8 cellular contexts compared by ENCODE assay signal in the genomic region with DNA sequence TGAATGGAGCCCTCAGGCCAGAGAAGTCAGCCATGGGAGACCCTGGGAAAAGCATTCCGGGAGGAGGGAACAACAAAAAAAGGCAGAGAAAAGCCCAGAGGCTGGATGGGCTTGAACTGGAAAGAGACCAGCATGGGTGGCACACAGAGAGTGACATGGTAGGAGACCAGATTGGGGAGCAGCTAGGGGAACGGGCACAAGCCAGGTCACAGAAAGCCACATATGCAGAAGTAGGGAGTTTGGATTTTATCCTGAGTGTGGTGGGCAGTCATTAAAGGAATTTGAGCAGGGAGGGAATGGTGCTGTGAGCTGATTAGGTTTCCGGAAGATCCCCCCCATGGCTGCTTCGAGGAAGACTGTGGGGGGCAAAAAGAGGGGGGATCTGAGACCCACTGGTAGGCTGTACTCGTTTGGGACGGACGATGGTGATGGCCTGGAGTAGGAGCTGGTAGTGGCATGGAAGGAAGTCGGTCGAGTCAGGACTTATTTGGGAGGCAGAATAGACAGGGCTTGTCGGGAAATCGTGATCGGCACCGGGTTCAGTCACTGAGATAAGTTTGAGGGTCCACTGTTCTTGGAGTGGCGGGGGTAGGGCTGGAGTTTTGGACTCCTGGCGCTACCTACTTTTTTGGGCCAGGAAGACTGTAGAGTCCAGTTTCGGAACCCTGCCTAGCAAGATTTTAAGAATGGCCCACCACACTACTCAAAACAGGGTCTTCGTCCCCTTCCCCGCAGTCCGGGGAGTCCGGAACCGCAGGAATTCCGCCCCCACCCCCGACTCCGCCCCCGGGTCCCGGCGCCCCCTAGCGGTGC. TPM values are rescaled to one million over a fixed set of nuclear protein-coding genes. Genes with fewer than 3 reads are reported as not detected.
A peak's percentile ranks its signal among the peaks of the same experiment; 100 is the strongest.
DNase-seq lines count a peak whose midpoint lies in the region; ATAC-seq and TF ChIP-seq lines count a peak whose summit lies in the region.

No MANE protein-coding gene starts in this region.

- TF ChIP-seq POLR2A in NB4 (IDR thresholded peaks at IDR 0.05; ENCODE audit: extremely low read depth, insufficient read length) (no peak), transverse colon (IDR thresholded peaks at IDR 0.05) (no peak)

- H3K4me1 ChIP-seq in transverse colon, result peaks cover 23 to 51% (median 37%) of the 10 kb centered on the region in 4 donors

- 1 to 2% methylated on average over 11 to 20 of the region's 28 CpGs for WGBS in transverse colon (ENCODE audit: low coverage in 1 of 2), 2 donors

- no peaks in the 10 kb centered on the region for H3K9me3 ChIP-seq in transverse colon

- H3K27ac ChIP-seq in transverse colon, result peak overlapping the region; percentile 97 to 100 (median 99)

- no peak for TF ChIP-seq EP300 in transverse colon (IDR thresholded peaks at IDR 0.05; ENCODE audit: low read depth)

- no peak for ATAC-seq in HG03442 (IDR thresholded peaks at IDR 0.05; ENCODE audit: unreplicated experiment)
- no peak for ATAC-seq in GM21786 (IDR thresholded peaks at IDR 0.05; ENCODE audit: unreplicated experiment)

- intact Hi-C loops in transverse colon (cut with DNase I; ENCODE audit: low total_unique reads), result loop anchor here (1.0 kb wide), 1 partner anchor 18 kb away; no protein-coding TSS in a partner anchor

- TF ChIP-seq CTCF in GM10266 (IDR thresholded peaks at IDR 0.05; ENCODE audit: control insufficient read depth, insufficient read depth, low read depth, missing control alignments) (no peak), NB4 (IDR thresholded peaks at IDR 0.05; ENCODE audit: low read depth, low read length) (no peak), transverse colon (IDR thresholded peaks at IDR 0.05) (no peak)

- DNase-seq in GM10266 (ENCODE audit: extremely low spot score) (peak; percentile 55), NB4 (ENCODE audit: low read depth) (no peak), cerebellum (ENCODE audit: low spot score) (peak; percentile 64), lung microvascular endothelial cell (ENCODE audit: low read depth in 2 of 2) (peak; percentile 31 to 44), transverse colon (no peak), putamen (ENCODE audit: low spot score) (no peak)

- in situ Hi-C loops in transverse colon (cut with MboI; ENCODE audit: low pct_ligation_motif_present in 1 of 4, low pct_unique_long_range_greater_than_20kb in 1 of 4, low sequenced_read_pairs in 3 of 4), result loop anchor here in 2 of 4 donors (10.0 to 25.0 kb wide), 2 partner anchors 138 to 140 kb away; partner anchors contain the start of gene AKT2 (in 2 of the 2)

- H3K4me3 ChIP-seq in NB4 (ENCODE audit: low read depth, low read length) (peak overlapping the region; percentile 67), transverse colon (peak overlapping the region; percentile 66 to 99 (median 85))

- peaks cover 0 to 10% (median 0%) of the 10 kb centered on the region in 4 donors for H3K36me3 ChIP-seq in transverse colon

- no peaks in the 10 kb centered on the region for H3K27me3 ChIP-seq in transverse colon

RNA-seq across cellular contexts. Expression of gene SERTAD1, which starts 0.9 kb away (rescaled TPM):
- total RNA-seq in cerebellum, result 2.1 TPM
- 15.7 and 27.8 TPM in 2 replicates for total RNA-seq in lung microvascular endothelial cell
- 10 to 100 TPM in 3 of 4 donors, 1 to 10 TPM in 1; 2.6 to 30.3 (median 18.4) TPM for total RNA-seq in transverse colon

RNA-seq across cellular contexts. Expression of gene PRX, which starts 11.7 kb away (rescaled TPM):
- 1.8 TPM for total RNA-seq in cerebellum
- 0.87 and 1.2 TPM in 2 replicates for total RNA-seq in lung microvascular endothelial cell
- 1 to 10 TPM; 1.5 to 5.0 (median 2.6) TPM for total RNA-seq in transverse colon

RNA-seq across cellular contexts. Expression of gene SERTAD3, which starts 19.3 kb away (rescaled TPM):
- total RNA-seq in cerebellum (6.5 TPM), lung microvascular endothelial cell (18.3 and 27.2 TPM in 2 replicates), transverse colon (10 to 100 TPM; 14.1 to 31.0 (median 22.2) TPM)

RNA-seq across cellular contexts. Expression of gene HIPK4, which starts 34.9 kb away (rescaled TPM):
- total RNA-seq in cerebellum, result 0.18 TPM
- under 0.01 TPM in 1 of 2 replicates, not detected in the other for total RNA-seq in lung microvascular endothelial cell
- under 1 TPM in 1 of 4 donors, not detected in 3; 0.48 TPM for total RNA-seq in transverse colon

RNA-seq across cellular contexts. Expression of gene BLVRB, which starts 40.7 kb away (rescaled TPM):
- 12.0 TPM for total RNA-seq in cerebellum
- total RNA-seq in lung microvascular endothelial cell, result 45.6 and 46.2 TPM in 2 replicates
- total RNA-seq in transverse colon, result 100 to 1,000 TPM in 3 of 4 donors, 10 to 100 TPM in 1; 81.5 to 193 (median 147) TPM

Comparison
In these comparisons a context has a peak if more than half of its experiments do, and no peak if none do; other contexts are left out.
1. DNase-seq: peak in GM10266 (single experiment), cerebellum (single experiment) and lung microvascular endothelial cell (2 of 2); none in NB4 (single experiment), transverse colon (single experiment) and putamen (single experiment).